In the genomic region with DNA sequence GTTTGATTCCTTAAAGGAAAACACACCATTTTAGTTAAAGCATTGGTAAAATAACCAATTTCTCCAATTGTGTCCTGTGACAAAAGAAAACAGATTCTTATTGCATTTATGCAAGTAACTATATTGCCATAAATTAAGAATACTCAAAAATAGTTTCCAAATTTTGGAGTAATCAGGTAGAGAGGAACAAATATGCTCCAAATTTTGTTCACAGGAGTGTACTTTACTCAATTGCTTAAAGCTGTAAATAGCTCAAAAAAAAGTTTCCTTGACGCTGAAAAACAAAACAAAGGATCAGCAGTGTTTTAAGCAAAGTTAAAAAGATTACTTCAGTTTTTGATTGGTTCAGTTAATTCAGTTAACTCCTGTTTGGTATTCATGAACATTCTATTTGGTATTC, we compare ENCODE assay signal across 34 cellular contexts. TPM values are rescaled to one million over a fixed set of nuclear protein-coding genes. Genes with fewer than 3 reads are reported as not detected.
"Had no signal": no experiment of that assay in that cellular context is flagged by ENCODE, and none has a peak within 500 bp of the region (broad histone marks: within the 10 kb centered on the region; RNA-seq: fewer than 3 reads in every experiment).

No MANE protein-coding gene starts in this region.

- H3K27ac ChIP-seq: body of pancreas, gastroesophageal sphincter, hepatocyte, pancreas, prostate gland, upper lobe of left lung, vagina had no signal

- H3K27me3 ChIP-seq: body of pancreas, gastroesophageal sphincter, hepatocyte, pancreas, upper lobe of left lung, vagina had no signal

- H3K36me3 ChIP-seq: gastroesophageal sphincter, pancreas, prostate gland, upper lobe of left lung, vagina had no signal

- H3K79me2 ChIP-seq: hepatocyte had no signal

- H3K9me3 ChIP-seq: body of pancreas, pancreas, prostate gland, vagina had no signal

- H3K4me3 ChIP-seq: body of pancreas, gastroesophageal sphincter, hepatocyte, pancreas, prostate gland, smooth muscle cell, upper lobe of left lung, vagina had no signal

- FAIRE-seq: colon, endometrium, keratinocyte had no signal

- H3K4me1 ChIP-seq: body of pancreas, gastroesophageal sphincter, pancreas, prostate gland, upper lobe of left lung, vagina had no signal

- DNase-seq: activated CD4-positive, alpha-beta memory T cell treated with anti-CD3 and anti-CD28 coated beads, Interleukin-2, amount 10 ng/mL, durations not matched to agents 7 days and 5 days; activated CD4-positive, alpha-beta T cell treated with anti-CD3 and anti-CD28 coated beads for 1 hour; activated CD4-positive, alpha-beta T cell treated with anti-CD3 and anti-CD28 coated beads, Interleukin-2, amount 10 ng/mL, durations not matched to agents 7 days and 5 days; activated CD8-positive, alpha-beta memory T cell treated with anti-CD3 and anti-CD28 coated beads, Interleukin-2, amount 50 U/mL, for 48 hours; activated gamma-delta T cell treated with Interleukin-2 at 50 U/mL for 16 hours; activated naive CD4-positive, alpha-beta T cell treated with anti-CD3 and anti-CD28 coated beads, Interleukin-2, amount 50 U/mL, for 16 hours; activated T-cell treated with anti-CD3 and anti-CD28 coated beads, Interleukin-2, amount 50 U/mL, for 4 hours; anterior cingulate cortex; body of pancreas; dermis blood vessel endothelial cell; effector CD4-positive, alpha-beta T cell; erythroblast; left cardiac atrium; left ventricle myocardium superior; naive B cell; nephron progenitor cell; nucleus accumbens; pancreas; stimulated activated CD4-positive, alpha-beta T cell treated with anti-CD3 and anti-CD28 coated beads, Interleukin-1b, Interleukin-23, amount 100 ng/mL, for 48 hours; stimulated activated CD4-positive, alpha-beta T cell treated with anti-CD3 and anti-CD28 coated beads, Interleukin-4, amount 100 ng/mL, for 4 hours; stimulated activated CD8-positive, alpha-beta memory T cell treated with anti-CD3 and anti-CD28 coated beads, Interleukin-4, amount 100 ng/mL, for 48 hours; stimulated activated naive CD8-positive, alpha-beta T cell treated with anti-CD3 and anti-CD28 coated beads, Interleukin-15, amount 100 ng/mL, for 72 hours; substantia nigra; T-helper 2 cell; upper lobe of left lung had no signal

- H2AFZ ChIP-seq: hepatocyte had no signal

- H3K4me2 ChIP-seq: hepatocyte, smooth muscle cell had no signal

RNA-seq across cellular contexts. Expression of a gene that starts 52.2 kb away (rescaled TPM):
- total RNA-seq: activated CD4-positive, alpha-beta memory T cell treated with anti-CD3 and anti-CD28 coated beads, Interleukin-2, amount 10 ng/mL, durations not matched to agents 7 days and 5 days; activated CD4-positive, alpha-beta T cell treated with anti-CD3 and anti-CD28 coated beads, Interleukin-2, amount 10 ng/mL, durations not matched to agents 7 days and 5 days; activated T-helper 17 cell treated with anti-CD3 and anti-CD28 coated beads, Interleukin-2, amount 50 U/mL, for 72 hours had no signal
